8 cellular contexts compared by ENCODE assay signal in the genomic region with DNA sequence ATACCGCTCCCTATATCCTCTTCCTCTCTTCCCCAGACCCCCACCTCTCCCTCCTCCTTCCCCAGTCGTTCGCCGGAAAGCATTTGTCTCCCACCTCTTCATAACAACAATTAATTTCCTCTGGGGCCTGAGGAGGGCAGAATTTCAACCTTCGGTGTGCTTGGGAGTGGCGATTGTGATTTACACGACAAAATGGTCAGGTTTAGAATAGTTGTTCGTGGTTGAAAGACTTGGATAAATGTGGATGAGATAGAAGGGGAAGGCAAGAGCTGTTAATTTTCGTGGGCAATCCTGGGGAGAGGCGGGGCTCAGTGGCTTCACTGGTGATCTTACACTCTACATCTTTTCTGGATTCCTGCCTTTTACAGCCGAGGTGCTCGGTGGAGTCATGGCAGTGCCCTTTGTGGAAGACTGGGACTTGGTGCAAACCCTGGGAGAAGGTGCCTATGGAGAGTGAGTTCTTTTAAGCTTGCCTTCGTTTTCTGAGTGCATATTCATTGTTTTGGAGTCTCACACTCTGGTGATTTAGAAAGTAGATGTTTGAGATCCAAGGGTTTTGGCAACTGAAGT. TPM values are rescaled to one million over a fixed set of nuclear protein-coding genes. Genes with fewer than 3 reads are reported as not detected.
A peak's percentile ranks its signal among the peaks of the same experiment; 100 is the strongest.
DNase-seq lines count a peak whose midpoint lies in the region; ATAC-seq, FAIRE-seq and TF ChIP-seq lines count a peak whose summit lies in the region.

No MANE protein-coding gene starts in this region.

- H3K79me2 ChIP-seq in H1 (ENCODE audit: control insufficient read depth in 1 of 2, insufficient read depth in 2 of 2, low read length in 2 of 2) = peaks cover 8 to 39% of the 10 kb centered on the region in 2 experiments; a peak in 3 of 4 replicates

- no peak for TF ChIP-seq EP300 in H1 (IDR thresholded peaks at IDR 0.05; ENCODE audit: borderline replicate concordance in 1 of 2, low read depth in 2 of 2, low read length in 2 of 2)

- H3K9me3 ChIP-seq in H1 (ENCODE audit: insufficient read depth in 2 of 2, low read depth in 1 of 2, low read length in 1 of 2) = no peaks in the 10 kb centered on the region

- CTCF ChIA-PET in H1 (lab: Charles Lee; ENCODE audit: partially characterized antibody) = interaction anchor here (0.6 to 1.4 kb wide), 5 partner anchors 8 to 362 kb away, joined by 3 to 4 read pairs (median 3); no protein-coding TSS in a partner anchor

- no peaks in the 10 kb centered on the region; the same call in 1 of the 2 replicates for H3K79me1 ChIP-seq in H1 (ENCODE audit: low read depth, low read length)

- H3K9ac ChIP-seq in H1 (replicated peaks in 1 of 4; ENCODE audit: extremely low read depth in 1 of 4, low read depth in 3 of 4, low read length in 3 of 4) = peak overlapping the region; percentile 92 to 99 (median 96)

- peaks cover 0 to 48% (median 20%) of the 10 kb centered on the region in 4 experiments; a peak in 6 of 8 replicates for H3K36me3 ChIP-seq in H1 (ENCODE audit: control insufficient read depth in 2 of 4, insufficient read depth in 4 of 4, low read length in 3 of 4)

- peak overlapping the region; percentile 75 to 86 for H3K4me2 ChIP-seq in H1 (ENCODE audit: insufficient read depth in 1 of 2, low read depth in 2 of 2, low read length in 2 of 2)

- H3K4ac ChIP-seq in H1 (replicated peaks; ENCODE audit: insufficient read length, low read depth, low read length) = peak overlapping the region; percentile 1

- POLR2A ChIA-PET in H1 (lab: Charles Lee; ENCODE audit: partially characterized antibody) = interaction anchor here (0.7 to 4.0 kb wide), 21 partner anchors 8 to 584 kb away, joined by 3 to 49 read pairs (median 4); partner anchors contain the start of genes EI24, FEZ1, HYLS1 and PUS3

- no peak overlapping the region for H2BK120ac ChIP-seq in H1 (replicated peaks; ENCODE audit: low read depth, low read length)

- H2BK15ac ChIP-seq in H1 (ENCODE audit: low read length) = no peak overlapping the region

- peak overlapping the region; percentile 82 to 97 (median 92) for H3K4me3 ChIP-seq in H1 (ENCODE audit: extremely low read depth in 1 of 4, insufficient read depth in 2 of 4, low read depth in 3 of 4, low read length in 4 of 4)

- H3K27me3 ChIP-seq in H1 (replicated peaks in 1 of 4; ENCODE audit: control insufficient read depth in 3 of 4, extremely low read depth in 1 of 4, insufficient read depth in 3 of 4, low read length in 3 of 4) = no peaks in the 10 kb centered on the region

- peak overlapping the region; percentile 98 for H3K27ac ChIP-seq in H1 (ENCODE audit: low read depth, low read length)

- H2BK12ac ChIP-seq in H1 (ENCODE audit: low read depth, low read length) = no peak overlapping the region; the same call in 1 of the 2 replicates

- H3K23ac ChIP-seq in H1 (ENCODE audit: insufficient read length) = no peak overlapping the region

- H3K56ac ChIP-seq in H1 (replicated peaks; ENCODE audit: insufficient read length, low read depth, low read length) = peak overlapping the region; percentile 91

- no peak for TF ChIP-seq RAD21 in H1 (IDR thresholded peaks at IDR 0.05 in 1 of 2, conservative IDR thresholded peaks at IDR 0.05 in 1 of 2; ENCODE audit: low read depth in 2 of 2, low read length in 2 of 2)

- no peak overlapping the region; the same call in 1 of the 2 replicates for H3K18ac ChIP-seq in H1 (ENCODE audit: extremely low read depth, low read length)

- peak overlapping the region; percentile 55 for H4K5ac ChIP-seq in H1 (ENCODE audit: insufficient read length, low read depth, low read length)

- no peaks in the 10 kb centered on the region for H4K20me1 ChIP-seq in H1 (replicated peaks in 1 of 2; ENCODE audit: control insufficient read depth in 1 of 2, insufficient read depth in 2 of 2, low read length in 2 of 2)

- no peak overlapping the region for H2AFZ ChIP-seq in H1 (ENCODE audit: low read length)

- peak; percentile 41 for ATAC-seq in GM19324 (IDR thresholded peaks at IDR 0.05; ENCODE audit: low FRiP score, unreplicated experiment)
- ATAC-seq in HG03378 (IDR thresholded peaks at IDR 0.05; ENCODE audit: unreplicated experiment) = peak; percentile 40
- ATAC-seq in sciatic nerve = no peak

- intact Hi-C loops in sciatic nerve (cut with DNase I) = no loop called here

- peak overlapping the region; percentile 48 for H4K91ac ChIP-seq in H1 (replicated peaks; ENCODE audit: insufficient read length, low read length)

- H2BK20ac ChIP-seq in H1 (ENCODE audit: low read length) = no peak overlapping the region

- in situ Hi-C loops in Caki2 (cut with HindIII; ENCODE audit: low pct_unique_long_range_greater_than_20kb, low sequenced_read_pairs) = no loop called here

- H4K8ac ChIP-seq in H1 (ENCODE audit: extremely low read depth, insufficient read depth, low read length) = no peak overlapping the region; the same call in 1 of the 2 replicates

- peak in 2 of 3 experiments; percentile 4 to 49; a peak in 2 of 4 replicates for TF ChIP-seq CTCF in H1 (IDR thresholded peaks at IDR 0.05; ENCODE audit: control extremely low read depth in 1 of 3, insufficient read depth in 1 of 3, low read depth in 1 of 3, low read length in 3 of 3)

- peak; percentile 65 for FAIRE-seq in H1 (lab: Jason Lieb, UNC)

- peak overlapping the region; percentile 94 for H2BK5ac ChIP-seq in H1 (ENCODE audit: low read depth, low read length)

- DNase-seq in Caki2 (ENCODE audit: low read depth) (peak; percentile 73), SW 1271 (lab: John Stamatoyannopoulos, UW) (peak; percentile 99), H1 (ENCODE audit: low read depth in 1 of 2, low spot score in 2 of 2) (peak in 1 of 2 experiments; percentile 82), myocyte (ENCODE audit: low read depth) (peak; percentile 69), sciatic nerve (ENCODE audit: low spot score) (no peak), GM03348 (ENCODE audit: low spot score) (no peak)

- no peak overlapping the region for H3K14ac ChIP-seq in H1 (ENCODE audit: insufficient read length)

- WGBS in H1 (ENCODE audit: extremely low coverage in 1 of 2, insufficient coverage in 1 of 2, insufficient read length in 1 of 2, insufficient replicate concordance in 2 of 2, low coverage in 1 of 2, low lambda C conversion rate in 2 of 2, missing lambda C conversion rate in 1 of 2), 2 experiments = 1% methylated on average over 12 of the region's 13 CpGs; no CpG with 5 or more reads in 1 of the 2 experiments

- H3K4me1 ChIP-seq in H1 (replicated peaks in 1 of 4; ENCODE audit: control insufficient read depth in 3 of 4, insufficient read depth in 4 of 4, low read length in 3 of 4) = peaks cover 0 to 5% (median 2%) of the 10 kb centered on the region in 4 experiments; a peak in 3 of 7 replicates

- H2AK5ac ChIP-seq in H1 (ENCODE audit: low read depth, low read length) = no peak overlapping the region

- TF ChIP-seq POLR2A in H1 (IDR thresholded peaks at IDR 0.05; ENCODE audit: control extremely low read depth in 1 of 2, low read depth in 2 of 2, low read length in 2 of 2) = no peak; a peak in 2 of 3 replicates

- H3K23me2 ChIP-seq in H1 (ENCODE audit: low read depth, low read length) = peaks cover 4% of the 10 kb centered on the region

RNA-seq across cellular contexts. Expression of gene CHEK1, which starts 1.5 kb away (rescaled TPM):
- 13.9 and 17.9 TPM in 2 replicates for total RNA-seq in Caki2 (2014; rRNA removed; shearing (Covaris generic); ENCODE audit: low replicate concordance)
- 133 and 139 TPM in 2 replicates for total RNA-seq in H1 (2021; fragmentation: NEBNext Ultra II Directional; extraction: Animal tissue kit (Norgen Biotek cat#: 25700))
- 24.1 and 37.7 TPM in 2 replicates for polyA plus RNA-seq in H1 (2011; rRNA removed)
- 57.4 TPM for polyA plus RNA-seq in H1 (2011; cell fraction: cytosol; rRNA removed)
- polyA plus RNA-seq in H1 (2011; cell fraction: nucleus; rRNA removed) = 20.1 TPM
- 71.0 to 99.0 TPM (median 90.8 TPM) in 4 replicates for polyA plus RNA-seq in H1 (2012, experiment 1 of 2)
- 22.8 TPM for polyA plus RNA-seq in H1 (2012, experiment 2 of 2)
- polyA plus RNA-seq in H1 (2013, experiment 1 of 2) = 58.7 TPM
- 62.3 TPM for polyA plus RNA-seq in H1 (2013, experiment 2 of 2)
- 47.5 and 63.3 TPM in 2 replicates for polyA minus RNA-seq in H1 (2011; rRNA and poly(A)+ RNA removed)
- polyA minus RNA-seq in H1 (2011; cell fraction: cytosol; rRNA and poly(A)+ RNA removed) = 42.7 TPM
- 79.2 TPM for polyA minus RNA-seq in H1 (2011; cell fraction: nucleus; rRNA and poly(A)+ RNA removed)
- total RNA-seq in myocyte (7.4 and 8.9 TPM in 2 replicates), sciatic nerve (1.7 TPM)
- polyA plus RNA-seq in myocyte (2012) = 2.9 TPM

RNA-seq across cellular contexts. Expression of gene STT3A, which starts 33.8 kb away (rescaled TPM):
- total RNA-seq in Caki2 (2014; rRNA removed; shearing (Covaris generic); ENCODE audit: low replicate concordance) = 34.1 and 52.5 TPM in 2 replicates
- total RNA-seq in H1 (2021; fragmentation: NEBNext Ultra II Directional; extraction: Animal tissue kit (Norgen Biotek cat#: 25700)) = 173 and 175 TPM in 2 replicates
- polyA plus RNA-seq in H1 (2011; rRNA removed) = 124 and 211 TPM in 2 replicates
- 140 TPM for polyA plus RNA-seq in H1 (2011; cell fraction: cytosol; rRNA removed)
- 141 TPM for polyA plus RNA-seq in H1 (2011; cell fraction: nucleus; rRNA removed)
- 152 to 205 TPM (median 167 TPM) in 4 replicates for polyA plus RNA-seq in H1 (2012, experiment 1 of 2)
- 61.1 TPM for polyA plus RNA-seq in H1 (2012, experiment 2 of 2)
- polyA plus RNA-seq in H1 (2013, experiment 1 of 2) = 234 TPM
- 232 TPM for polyA plus RNA-seq in H1 (2013, experiment 2 of 2)
- polyA minus RNA-seq in H1 (2011; rRNA and poly(A)+ RNA removed) = 907 and 996 TPM in 2 replicates
- 189 TPM for polyA minus RNA-seq in H1 (2011; cell fraction: cytosol; rRNA and poly(A)+ RNA removed)
- polyA minus RNA-seq in H1 (2011; cell fraction: nucleus; rRNA and poly(A)+ RNA removed) = 287 TPM
- total RNA-seq in myocyte (133 and 181 TPM in 2 replicates), sciatic nerve (100 TPM)
- 203 TPM for polyA plus RNA-seq in myocyte (2012)

RNA-seq across cellular contexts. Expression of gene ACRV1, which starts 54.2 kb away (rescaled TPM):
- not detected in 2 replicates for total RNA-seq in Caki2 (2014; rRNA removed; shearing (Covaris generic); ENCODE audit: low replicate concordance)
- total RNA-seq in H1 (2021; fragmentation: NEBNext Ultra II Directional; extraction: Animal tissue kit (Norgen Biotek cat#: 25700)) = not detected in 2 replicates
- 0.06 TPM in 1 of 2 replicates, not detected in the other for polyA plus RNA-seq in H1 (2011; rRNA removed)
- not detected for polyA plus RNA-seq in H1 (2011; cell fraction: cytosol; rRNA removed)
- 0.19 TPM for polyA plus RNA-seq in H1 (2011; cell fraction: nucleus; rRNA removed)
- polyA plus RNA-seq in H1 (2012, experiment 1 of 2) = 0.23 to 0.40 TPM (median 0.33 TPM) in 4 replicates
- polyA plus RNA-seq in H1 (2012, experiment 2 of 2) = not detected
- polyA plus RNA-seq in H1 (2013, experiment 1 of 2) = not detected
- 0.06 TPM for polyA plus RNA-seq in H1 (2013, experiment 2 of 2)
- polyA minus RNA-seq in H1 (2011; rRNA and poly(A)+ RNA removed) = 0.06 TPM in 1 of 2 replicates, not detected in the other
- not detected for polyA minus RNA-seq in H1 (2011; cell fraction: cytosol; rRNA and poly(A)+ RNA removed)
- polyA minus RNA-seq in H1 (2011; cell fraction: nucleus; rRNA and poly(A)+ RNA removed) = not detected
- total RNA-seq in myocyte (0.21 TPM in 1 of 2 replicates, not detected in the other), sciatic nerve (not detected)
- polyA plus RNA-seq in myocyte (2012) = not detected

RNA-seq across cellular contexts. Expression of gene EI24, which starts 57.2 kb away (rescaled TPM):
- total RNA-seq in Caki2 (2014; rRNA removed; shearing (Covaris generic); ENCODE audit: low replicate concordance) = 9.1 and 12.4 TPM in 2 replicates
- total RNA-seq in H1 (2021; fragmentation: NEBNext Ultra II Directional; extraction: Animal tissue kit (Norgen Biotek cat#: 25700)) = 130 and 135 TPM in 2 replicates
- 176 and 264 TPM in 2 replicates for polyA plus RNA-seq in H1 (2011; rRNA removed)
- 161 TPM for polyA plus RNA-seq in H1 (2011; cell fraction: cytosol; rRNA removed)
- polyA plus RNA-seq in H1 (2011; cell fraction: nucleus; rRNA removed) = 70.8 TPM
- polyA plus RNA-seq in H1 (2012, experiment 1 of 2) = 130 to 142 TPM (median 141 TPM) in 4 replicates
- 111 TPM for polyA plus RNA-seq in H1 (2012, experiment 2 of 2)
- polyA plus RNA-seq in H1 (2013, experiment 1 of 2) = 119 TPM
- polyA plus RNA-seq in H1 (2013, experiment 2 of 2) = 139 TPM
- 143 and 171 TPM in 2 replicates for polyA minus RNA-seq in H1 (2011; rRNA and poly(A)+ RNA removed)
- 48.1 TPM for polyA minus RNA-seq in H1 (2011; cell fraction: cytosol; rRNA and poly(A)+ RNA removed)
- polyA minus RNA-seq in H1 (2011; cell fraction: nucleus; rRNA and poly(A)+ RNA removed) = 41.1 TPM
- total RNA-seq in myocyte (90.2 and 94.6 TPM in 2 replicates), sciatic nerve (47.1 TPM)
- 86.0 TPM for polyA plus RNA-seq in myocyte (2012)

Comparison
In these comparisons a context has a peak if more than half of its experiments do, and no peak if none do; other contexts are left out.
1. DNase-seq: peak in Caki2 (single experiment), SW 1271 (2 of 2) and myocyte (single experiment); none in sciatic nerve (single experiment) and GM03348 (single experiment).